In genomic region chr17:43467981-43468541, GRCh38 we compare ENCODE assay signal across 10 cellular contexts. TPM values are rescaled to one million over a fixed set of nuclear protein-coding genes. Genes with fewer than 3 reads are reported as not detected.
DNase-seq lines count a peak whose midpoint lies in the region; ATAC-seq and TF ChIP-seq lines count a peak whose summit lies in the region.
"Had no signal": no experiment of that assay in that cellular context is flagged by ENCODE, and none has a peak within 500 bp of the region (broad histone marks: within the 10 kb centered on the region; RNA-seq: fewer than 3 reads in every experiment).

No MANE protein-coding gene starts in this region.

- H3K27me3 ChIP-seq in osteoblast (ENCODE audit: insufficient read depth, low read length) (no peaks in the 10 kb centered on the region), ovary (no peaks in the 10 kb centered on the region)

- DNase-seq in CD1c-positive myeloid dendritic cell (ENCODE audit: extremely low spot score): peak; percentile 68
- DNase-seq in NCI-H524 (lab: John Stamatoyannopoulos, UW): peak; percentile 97 to 98
- no peak for DNase-seq in epithelial cell of prostate (ENCODE audit: low read depth, low spot score)
- peak; percentile 94 for DNase-seq in osteoblast (ENCODE audit: insufficient read length, low spot score, missing footprints)
- DNase-seq in activated T-cell treated with anti-CD3 and anti-CD28 coated beads for 4 hours: no peak
- no peak for DNase-seq in ovary
- no peak for DNase-seq in 8988T
- DNase-seq: activated naive CD4-positive, alpha-beta T cell treated with anti-CD3 and anti-CD28 coated beads for 36 hours; SW 1271 had no signal

- H2AFZ ChIP-seq in osteoblast (ENCODE audit: low read length): no peak overlapping the region

- peak overlapping the region; percentile 96 for H3K27ac ChIP-seq in epithelial cell of prostate
- H3K27ac ChIP-seq in osteoblast (ENCODE audit: low read depth, low read length): peak overlapping the region; percentile 81
- H3K27ac ChIP-seq in ovary: no peak overlapping the region

- H3K36me3 ChIP-seq in osteoblast (ENCODE audit: insufficient read depth, low read length) (no peaks in the 10 kb centered on the region), ovary (no peaks in the 10 kb centered on the region)

- no peaks in the 10 kb centered on the region for H4K20me1 ChIP-seq in osteoblast (ENCODE audit: insufficient read depth, low read length)

- TF ChIP-seq POLR2A in ovary (IDR thresholded peaks at IDR 0.05): no peak

- no peak for TF ChIP-seq CTCF in osteoblast (IDR thresholded peaks at IDR 0.05; ENCODE audit: extremely low read depth, low read depth, low read length)
- no peak for TF ChIP-seq CTCF in ovary (IDR thresholded peaks at IDR 0.05)

- H3K4me3 ChIP-seq in osteoblast (ENCODE audit: insufficient read depth, low read length) (peak overlapping the region; percentile 8), ovary (no peak overlapping the region)

- intact Hi-C loops in ovary (cut with DNase I): no loop called here

- no peak for ATAC-seq in HG03439 (IDR thresholded peaks at IDR 0.05; ENCODE audit: unreplicated experiment)

- H3K4me2 ChIP-seq in osteoblast (ENCODE audit: insufficient read depth, low read length): peak overlapping the region; percentile 35

- no peaks in the 10 kb centered on the region for H3K79me2 ChIP-seq in osteoblast (ENCODE audit: insufficient read depth, low read length)

- no peak for TF ChIP-seq EP300 in ovary (IDR thresholded peaks at IDR 0.05)

- WGBS in ovary, 3 donors: 55 to 67% (median 62%) methylated on average over 6 of the region's 6 CpGs

- no peaks in the 10 kb centered on the region for H3K9me3 ChIP-seq in osteoblast (ENCODE audit: low read depth, low read length)
- H3K9me3 ChIP-seq in ovary: no peaks in the 10 kb centered on the region

- H3K4me1 ChIP-seq in osteoblast (ENCODE audit: insufficient read depth, low read length) (peaks cover 20% of the 10 kb centered on the region), ovary (ENCODE audit: insufficient read depth) (peaks cover 2% of the 10 kb centered on the region)

RNA-seq across cellular contexts. Expression of gene DHX8, which starts 15.7 kb away (rescaled TPM):
- total RNA-seq in osteoblast (39.2 and 42.3 TPM in 2 replicates), ovary (10 to 100 TPM; 15.9 to 55.1 (median 37.3) TPM)
- polyA plus RNA-seq in ovary: 10 to 100 TPM; 14.6 to 35.4 TPM

Comparison
In these comparisons a context has a peak if more than half of its experiments do, and no peak if none do; other contexts are left out.
1. DNase-seq: peak in CD1c-positive myeloid dendritic cell (single experiment), NCI-H524 (2 of 2) and osteoblast (single experiment); none in epithelial cell of prostate (single experiment), activated T-cell treated with anti-CD3 and anti-CD28 coated beads for 4 hours (single experiment), ovary (0 of 5) and 8988T (single experiment).
2. H3K27ac ChIP-seq: peak in epithelial cell of prostate (single experiment) and osteoblast (single experiment); none in ovary (0 of 2).